ENCODE assay signal across 2 cellular contexts in genomic region chr14:36429692-36430091, GRCh38.
A peak's percentile ranks its signal among the peaks of the same experiment; 100 is the strongest.
TF ChIP-seq lines count a peak whose summit lies in the region.

No MANE protein-coding gene starts in this region.

TF ChIP-seq in GM23338, 12 proteins besides CTCF, POLR2A, EP300 and RAD21:
- TF ChIP-seq REST (IDR thresholded peaks at IDR 0.05; ENCODE audit: unreplicated experiment) (no peak), ZNF462 (CRISPR knock-in tag; IDR thresholded peaks at IDR 0.05) (no peak), POLR2AphosphoS5 (IDR thresholded peaks at IDR 0.05; ENCODE audit: low read depth) (no peak), STAT1 (IDR thresholded peaks at IDR 0.05; ENCODE audit: unreplicated experiment) (no peak), CREB1 (CRISPR knock-in tag; IDR thresholded peaks at IDR 0.05; ENCODE audit: low read depth) (no peak), EZH2 (IDR thresholded peaks at IDR 0.05; ENCODE audit: low read depth, unreplicated experiment) (no peak), JUNB (IDR thresholded peaks at IDR 0.05; ENCODE audit: unreplicated experiment) (no peak), NANOG (IDR thresholded peaks at IDR 0.05; ENCODE audit: borderline replicate concordance) (no peak), ETS1 (IDR thresholded peaks at IDR 0.05) (no peak), ZNF331 (CRISPR knock-in tag; IDR thresholded peaks at IDR 0.05; ENCODE audit: low read depth) (no peak), EZH2phosphoT487 (IDR thresholded peaks at IDR 0.05; ENCODE audit: unreplicated experiment) (no peak)

TF ChIP-seq in H1, 55 proteins besides CTCF, POLR2A, EP300 and RAD21 (continued from another document):
- peak; percentile 6; the same call in 1 of the 2 replicates for TF ChIP-seq MAFK (IDR thresholded peaks at IDR 0.05; ENCODE audit: low read depth, low read length)
